8 cellular contexts compared by ENCODE assay signal in the genomic region with DNA sequence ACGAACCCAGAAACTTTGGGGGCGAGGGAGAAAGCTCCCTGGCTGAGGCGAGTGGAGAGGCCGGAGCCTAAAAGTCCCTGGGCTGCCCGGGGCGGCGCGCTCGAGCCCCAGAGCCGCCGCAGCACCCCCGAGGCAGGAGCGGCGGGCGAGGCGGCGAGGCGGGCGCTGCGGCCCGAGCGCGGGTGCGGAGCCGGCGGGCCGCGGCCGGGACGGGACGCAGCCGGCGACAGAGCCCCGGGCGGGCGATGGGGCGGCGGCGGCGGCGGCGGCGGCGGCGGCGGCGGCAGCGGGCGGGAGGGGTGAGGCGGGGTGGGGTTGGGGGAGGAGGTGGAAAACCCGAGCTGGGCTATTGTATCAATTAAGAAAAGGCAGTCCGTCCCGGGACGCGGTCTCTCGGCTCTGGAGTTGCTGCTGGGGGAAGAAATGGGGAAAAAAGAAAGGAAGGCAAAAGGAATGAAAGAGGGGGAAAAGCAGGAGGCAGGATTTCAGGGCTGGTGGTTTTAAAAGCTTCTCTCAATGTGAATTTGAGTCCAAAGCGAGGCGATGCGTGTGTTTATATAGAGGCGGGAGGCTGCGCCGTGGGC. TPM values are rescaled to one million over a fixed set of nuclear protein-coding genes. Genes with fewer than 3 reads are reported as not detected.
DNase-seq lines count a peak whose midpoint lies in the region; ATAC-seq and TF ChIP-seq lines count a peak whose summit lies in the region.

No MANE protein-coding gene starts in this region.

- no peak for TF ChIP-seq CTCF in WTC11 (IDR thresholded peaks at IDR 0.05)

- POLR2A ChIA-PET in WTC11 (lab: Charles Lee), result no interaction called here

- CTCF ChIA-PET in WTC11 (lab: Charles Lee), result interaction anchor here (0.7 to 4.1 kb wide), 5 partner anchors 11 to 618 kb away, joined by 3 to 68 read pairs (median 8); no protein-coding TSS in a partner anchor

- peak overlapping the region; percentile 59 for H3K4me3 Mint-ChIP-seq in T-helper 2 cell treated with Interferon-gamma antibody and Interleukin-4, amounts not matched to agents 5 μg/mL and 100 μg/mL, for 36 hours
- H3K4me3 Mint-ChIP-seq in WTC11, result peak overlapping the region; percentile 80

- H3K36me3 Mint-ChIP-seq in T-helper 2 cell treated with Interferon-gamma antibody and Interleukin-4, amounts not matched to agents 5 μg/mL and 100 μg/mL, for 36 hours (ENCODE audit: low read depth), result peaks cover 7% of the 10 kb centered on the region
- no peaks in the 10 kb centered on the region for H3K36me3 Mint-ChIP-seq in WTC11

- intact Hi-C loops in cardiac septum (cut with DNase I), result loop anchor here (10.0 kb wide), 1 partner anchor 444 kb away; no protein-coding TSS in a partner anchor

- H3K4me3 ChIP-seq in skeletal muscle cell (ENCODE audit: low read depth, low read length), result peak overlapping the region; percentile 50

- H3K27me3 Mint-ChIP-seq in T-helper 2 cell treated with Interferon-gamma antibody and Interleukin-4, amounts not matched to agents 5 μg/mL and 100 μg/mL, for 36 hours (ENCODE audit: low read depth), result peaks cover 66% of the 10 kb centered on the region
- peaks cover 89% of the 10 kb centered on the region for H3K27me3 Mint-ChIP-seq in WTC11 (ENCODE audit: low read depth)

- H3K9me3 Mint-ChIP-seq in T-helper 2 cell treated with Interferon-gamma antibody and Interleukin-4, amounts not matched to agents 5 μg/mL and 100 μg/mL, for 36 hours, result no peaks in the 10 kb centered on the region
- H3K9me3 Mint-ChIP-seq in WTC11, result no peaks in the 10 kb centered on the region

- ATAC-seq in WTC11 (no peak), GM21515 (IDR thresholded peaks at IDR 0.05; ENCODE audit: unreplicated experiment) (no peak), GM19397 (IDR thresholded peaks at IDR 0.05; ENCODE audit: unreplicated experiment) (no peak)

- DNase-seq in T-helper 2 cell treated with Interferon-gamma antibody and Interleukin-4, amounts not matched to agents 5 μg/mL and 100 μg/mL, for 36 hours (ENCODE audit: low spot score), result no peak
- DNase-seq in T-helper 2 cell (no peak), WTC11 (ENCODE audit: low spot score) (peak; percentile 25), cardiac septum (ENCODE audit: low spot score) (peak; percentile 46), skeletal muscle cell (ENCODE audit: low read depth) (no peak), AG08396 (ENCODE audit: low spot score) (no peak)

- H3K4me1 Mint-ChIP-seq in T-helper 2 cell treated with Interferon-gamma antibody and Interleukin-4, amounts not matched to agents 5 μg/mL and 100 μg/mL, for 36 hours (ENCODE audit: low read depth), result peaks cover 17% of the 10 kb centered on the region
- peaks cover 35% of the 10 kb centered on the region for H3K4me1 Mint-ChIP-seq in WTC11

- no peak overlapping the region for H3K27ac Mint-ChIP-seq in T-helper 2 cell treated with Interferon-gamma antibody and Interleukin-4, amounts not matched to agents 5 μg/mL and 100 μg/mL, for 36 hours
- no peak overlapping the region for H3K27ac Mint-ChIP-seq in WTC11

TF ChIP-seq in WTC11, 78 proteins besides CTCF, POLR2A, EP300 and RAD21:
- TF ChIP-seq, protein P1, sequence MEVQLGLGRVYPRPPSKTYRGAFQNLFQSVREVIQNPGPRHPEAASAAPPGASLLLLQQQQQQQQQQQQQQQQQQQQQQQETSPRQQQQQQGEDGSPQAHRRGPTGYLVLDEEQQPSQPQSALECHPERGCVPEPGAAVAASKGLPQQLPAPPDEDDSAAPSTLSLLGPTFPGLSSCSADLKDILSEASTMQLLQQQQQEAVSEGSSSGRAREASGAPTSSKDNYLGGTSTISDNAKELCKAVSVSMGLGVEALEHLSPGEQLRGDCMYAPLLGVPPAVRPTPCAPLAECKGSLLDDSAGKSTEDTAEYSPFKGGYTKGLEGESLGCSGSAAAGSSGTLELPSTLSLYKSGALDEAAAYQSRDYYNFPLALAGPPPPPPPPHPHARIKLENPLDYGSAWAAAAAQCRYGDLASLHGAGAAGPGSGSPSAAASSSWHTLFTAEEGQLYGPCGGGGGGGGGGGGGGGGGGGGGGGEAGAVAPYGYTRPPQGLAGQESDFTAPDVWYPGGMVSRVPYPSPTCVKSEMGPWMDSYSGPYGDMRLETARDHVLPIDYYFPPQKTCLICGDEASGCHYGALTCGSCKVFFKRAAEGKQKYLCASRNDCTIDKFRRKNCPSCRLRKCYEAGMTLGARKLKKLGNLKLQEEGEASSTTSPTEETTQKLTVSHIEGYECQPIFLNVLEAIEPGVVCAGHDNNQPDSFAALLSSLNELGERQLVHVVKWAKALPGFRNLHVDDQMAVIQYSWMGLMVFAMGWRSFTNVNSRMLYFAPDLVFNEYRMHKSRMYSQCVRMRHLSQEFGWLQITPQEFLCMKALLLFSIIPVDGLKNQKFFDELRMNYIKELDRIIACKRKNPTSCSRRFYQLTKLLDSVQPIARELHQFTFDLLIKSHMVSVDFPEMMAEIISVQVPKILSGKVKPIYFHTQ (CRISPR knock-in tag; IDR thresholded peaks at IDR 0.05), result no peak

RNA-seq across cellular contexts. Expression of a gene that starts 0.8 kb away (rescaled TPM):
- total RNA-seq in WTC11 (2021), result 0.30 to 0.50 TPM (median 0.42 TPM) in 3 replicates
- 7.0 TPM for total RNA-seq in cardiac septum

Comparison
In these comparisons a context has a peak if more than half of its experiments do, and no peak if none do; other contexts are left out.
1. DNase-seq: peak in WTC11 (single experiment) and cardiac septum (single experiment); none in T-helper 2 cell treated with Interferon-gamma antibody and Interleukin-4, amounts not matched to agents 5 μg/mL and 100 μg/mL, for 36 hours (single experiment), T-helper 2 cell (0 of 5), skeletal muscle cell (single experiment) and AG08396 (single experiment).